ENCODE assay signal across 18 cellular contexts in genomic region chr20:48931527-48932374, GRCh38. TPM values are rescaled to one million over a fixed set of nuclear protein-coding genes. Genes with fewer than 3 reads are reported as not detected.
DNase-seq lines count a peak whose midpoint lies in the region; ATAC-seq and TF ChIP-seq lines count a peak whose summit lies in the region.
"Had no signal": no experiment of that assay in that cellular context is flagged by ENCODE, and none has a peak within 500 bp of the region (broad histone marks: within the 10 kb centered on the region; RNA-seq: fewer than 3 reads in every experiment).

No MANE protein-coding gene starts in this region.

- POLR2A ChIA-PET in HCT116 (lab: Charles Lee): no interaction called here
- POLR2A ChIA-PET in RWPE1 (lab: Yijun Ruan, JAX; ENCODE audit: low non-redundant PET): no interaction called here

- H3K9me2 ChIP-seq in HCT116 (ENCODE audit: insufficient read depth): no peaks in the 10 kb centered on the region

- no peak overlapping the region for H3K9ac ChIP-seq in HCT116 (ENCODE audit: low read length)
- peak overlapping the region; percentile 27 to 55 for H3K9ac ChIP-seq in duodenal mucosa (ENCODE audit: low read depth in 1 of 2, low read length in 2 of 2)
- H3K9ac ChIP-seq: KMS-11 had no signal

- no TSS peak for BruUV-seq in HCT116 (replicated peaks; lab: Mats Ljungman, UMichigan)

- no peak overlapping the region; a peak in 1 of 4 replicates for H3K4me3 ChIP-seq in HCT116 (replicated peaks in 1 of 2; ENCODE audit: low read depth in 1 of 2, low read length in 2 of 2)
- no peak overlapping the region for H3K4me3 ChIP-seq in RWPE2 (ENCODE audit: severe bottlenecking)
- H3K4me3 ChIP-seq in duodenal mucosa (ENCODE audit: low read depth in 1 of 2, low read length in 2 of 2): peak overlapping the region; percentile 24 to 61
- no peak overlapping the region for H3K4me3 ChIP-seq in osteoblast (ENCODE audit: insufficient read depth, low read length)
- no peak overlapping the region for H3K4me3 ChIP-seq in BE2C (ENCODE audit: low read depth, low read length)
- H3K4me3 ChIP-seq: GM12878 had no signal

- no peaks in the 10 kb centered on the region for H3K36me3 ChIP-seq in HCT116 (ENCODE audit: control insufficient read depth in 1 of 2, insufficient read depth in 2 of 2, low read length in 2 of 2)
- H3K36me3 ChIP-seq in RWPE2 (ENCODE audit: low read depth): 0 out of 2 replicates have a peak, but pooled peaks cover 5% of the 10 kb centered on the region
- no peaks in the 10 kb centered on the region for H3K36me3 ChIP-seq in duodenal mucosa (ENCODE audit: control insufficient read depth in 1 of 2, insufficient read depth in 2 of 2, low read length in 2 of 2)
- no peaks in the 10 kb centered on the region for H3K36me3 ChIP-seq in osteoblast (ENCODE audit: insufficient read depth, low read length)
- no peaks in the 10 kb centered on the region; the same call in 1 of the 2 replicates for H3K36me3 ChIP-seq in BE2C

- no peak for DNase-seq in HCT116 (ENCODE audit: low read depth, low spot score)
- DNase-seq in RWPE2 (ENCODE audit: low spot score): no peak
- no peak for DNase-seq in osteoblast (ENCODE audit: insufficient read length, low spot score, missing footprints)
- DNase-seq in NCI-H748 treated with DMSO at 0.1 percent for 48 hours (lab: John Stamatoyannopoulos, UW): no peak
- no peak for DNase-seq in RWPE1 (ENCODE audit: low spot score)
- DNase-seq in activated CD8-positive, alpha-beta memory T cell treated with anti-CD3 and anti-CD28 coated beads, Interleukin-2, amount 50 U/mL, for 48 hours: no peak
- no peak for DNase-seq in BE2C
- DNase-seq: CD4-positive, CD25-positive, alpha-beta regulatory T cell; DMS53; H9; NCI-H1092 treated with DMSO at 0.1 percent for 48 hours; NCI-H1694 treated with DMSO at 0.1 percent for 48 hours; NCI-H446 treated with DMSO at 0.1 percent for 48 hours; NCI-H82; SIG-M5 had no signal

- no peak for TF ChIP-seq CTCF in HCT116 (IDR thresholded peaks at IDR 0.05 in 2 of 3, conservative IDR thresholded peaks at IDR 0.05 in 1 of 3; ENCODE audit: borderline replicate concordance in 1 of 3, insufficient read depth in 1 of 3, low read depth in 2 of 3, low read length in 2 of 3)
- TF ChIP-seq CTCF in RWPE2 (IDR thresholded peaks at IDR 0.05; ENCODE audit: poor library complexity, severe bottlenecking): no peak
- TF ChIP-seq CTCF in osteoblast (IDR thresholded peaks at IDR 0.05; ENCODE audit: extremely low read depth, low read depth, low read length): no peak
- no peak for TF ChIP-seq CTCF in RWPE1 (conservative IDR thresholded peaks at IDR 0.05; ENCODE audit: low read depth)
- no peak for TF ChIP-seq CTCF in BE2C (IDR thresholded peaks at IDR 0.05; ENCODE audit: low read depth, low read length)

- no peak overlapping the region for H2AFZ ChIP-seq in HCT116 (ENCODE audit: low read depth, low read length, poor library complexity, severe bottlenecking)
- H2AFZ ChIP-seq in osteoblast (ENCODE audit: low read length): no peak overlapping the region

- H3K9me3 ChIP-seq in HCT116 (ENCODE audit: control insufficient read depth in 1 of 2, insufficient read depth in 1 of 2, low read depth in 1 of 2, low read length in 2 of 2) (no peaks in the 10 kb centered on the region), RWPE2 (ENCODE audit: severe bottlenecking) (no peaks in the 10 kb centered on the region), duodenal mucosa (ENCODE audit: control insufficient read depth in 1 of 2, low read length in 2 of 2) (no peaks in the 10 kb centered on the region), osteoblast (ENCODE audit: low read depth, low read length) (no peaks in the 10 kb centered on the region), BE2C (no peaks in the 10 kb centered on the region)

- TF ChIP-seq RAD21 in HCT116 (IDR thresholded peaks at IDR 0.05; ENCODE audit: low read depth): no peak

- H4K20me1 ChIP-seq in HCT116 (ENCODE audit: insufficient read depth) (no peaks in the 10 kb centered on the region), osteoblast (ENCODE audit: insufficient read depth, low read length) (peaks cover 32% of the 10 kb centered on the region)

- ATAC-seq in HCT116: no peak
- peak; percentile 7; the same call in 1 of the 3 replicates for ATAC-seq in RWPE2 (ENCODE audit: low read depth)
- ATAC-seq: GM12878 had no signal

- RAD21 ChIA-PET in HCT116 (lab: Charles Lee; ENCODE audit: low non-redundant PET in 1 of 2, low total read pairs in 2 of 2, uncharacterized antibody in 2 of 2, unreplicated experiment in 2 of 2): no interaction called here

- intact Hi-C loops in HCT116 (cut with micrococcal nuclease): no loop called here

- CTCF ChIA-PET in HCT116 (lab: Charles Lee): no interaction called here
- CTCF ChIA-PET in RWPE1 (lab: Yijun Ruan, JAX): interaction anchor here (0.6 to 0.9 kb wide), 2 partner anchors 180 to 274 kb away, joined by 3 to 6 read pairs; no protein-coding TSS in a partner anchor

- H3K27ac ChIP-seq in HCT116 (ENCODE audit: low read depth, low read length): no peak overlapping the region
- H3K27ac ChIP-seq in RWPE2 (ENCODE audit: poor library complexity, severe bottlenecking): no peak overlapping the region
- H3K27ac ChIP-seq in duodenal mucosa (ENCODE audit: low read depth, low read length): peak overlapping the region; percentile 39
- H3K27ac ChIP-seq in osteoblast (ENCODE audit: low read depth, low read length): peak overlapping the region; percentile 28
- H3K27ac ChIP-seq in RWPE1: no peak overlapping the region
- H3K27ac ChIP-seq: KMS-11 had no signal

- H3K4me1 ChIP-seq in HCT116 (ENCODE audit: control insufficient read depth in 1 of 2, insufficient read depth in 2 of 2, low read length in 2 of 2): peaks cover 4 to 39% of the 10 kb centered on the region in 2 experiments
- H3K4me1 ChIP-seq in RWPE2 (ENCODE audit: insufficient read depth, poor library complexity, severe bottlenecking): no peaks in the 10 kb centered on the region
- peaks cover 53 to 55% of the 10 kb centered on the region in 2 donors for H3K4me1 ChIP-seq in duodenal mucosa (ENCODE audit: control insufficient read depth in 1 of 2, insufficient read depth in 2 of 2, low read length in 2 of 2)
- H3K4me1 ChIP-seq in osteoblast (ENCODE audit: insufficient read depth, low read length): peaks cover 43% of the 10 kb centered on the region
- H3K4me1 ChIP-seq in BE2C: no peaks in the 10 kb centered on the region

- peaks cover 66% of the 10 kb centered on the region for H3K79me2 ChIP-seq in HCT116 (ENCODE audit: insufficient read depth, low read length)
- peaks cover 76% of the 10 kb centered on the region for H3K79me2 ChIP-seq in osteoblast (ENCODE audit: insufficient read depth, low read length)

- no peaks in the 10 kb centered on the region for H3K27me3 ChIP-seq in HCT116 (ENCODE audit: insufficient read depth, low read length)
- no peaks in the 10 kb centered on the region for H3K27me3 ChIP-seq in RWPE2 (ENCODE audit: insufficient read depth, poor library complexity, severe bottlenecking)
- no peaks in the 10 kb centered on the region for H3K27me3 ChIP-seq in duodenal mucosa (ENCODE audit: control insufficient read depth in 1 of 2, insufficient read depth in 2 of 2, low read length in 2 of 2)
- no peaks in the 10 kb centered on the region for H3K27me3 ChIP-seq in osteoblast (ENCODE audit: insufficient read depth, low read length)
- no peaks in the 10 kb centered on the region for H3K27me3 ChIP-seq in BE2C

- peak overlapping the region; percentile 32 for H3K4me2 ChIP-seq in HCT116 (ENCODE audit: low read length)
- no peak overlapping the region for H3K4me2 ChIP-seq in osteoblast (ENCODE audit: insufficient read depth, low read length)
- H3K4me2 ChIP-seq: KMS-11 had no signal

- no peak for TF ChIP-seq POLR2A in HCT116 (IDR thresholded peaks at IDR 0.05; ENCODE audit: borderline replicate concordance, extremely low read depth, insufficient read depth, insufficient read length)

TF ChIP-seq in HCT116, 20 proteins besides CTCF, POLR2A, EP300 and RAD21:
- TF ChIP-seq ZFX (IDR thresholded peaks at IDR 0.05) (0 out of 2 replicates have a peak, but pooled peaks have one; percentile 21), POLR2AphosphoS5 (IDR thresholded peaks at IDR 0.05; ENCODE audit: low read depth, low read length) (no peak), SIN3A (IDR thresholded peaks at IDR 0.05; ENCODE audit: low read depth) (no peak), YY1 (IDR thresholded peaks at IDR 0.05; ENCODE audit: extremely low read depth, insufficient replicate concordance, low read depth, low read length) (no peak), EZH2 (IDR thresholded peaks at IDR 0.05) (no peak), CBX3 (IDR thresholded peaks at IDR 0.05; ENCODE audit: low read depth) (no peak)

RNA-seq across cellular contexts. Expression of gene ARFGEF2, which starts 10.2 kb away (rescaled TPM):
- total RNA-seq in HCT116 (2021; ENCODE audit: unreplicated experiment) (22.2 TPM), osteoblast (42.0 and 47.7 TPM in 2 replicates)
- 8.3 and 9.2 TPM in 2 replicates for polyA plus RNA-seq in HCT116 (2012)
- polyA plus RNA-seq in BE2C (2012; ENCODE audit: insufficient read depth, insufficient read length, low read depth): 16.8 TPM

Comparison
In these comparisons a context has a peak if more than half of its experiments do, and no peak if none do; other contexts are left out.
1. H3K27ac ChIP-seq: peak in duodenal mucosa (single experiment) and osteoblast (single experiment); none in HCT116 (single experiment), RWPE2 (single experiment) and RWPE1 (single experiment).
2. H3K4me3 ChIP-seq: peak in duodenal mucosa (2 of 2); none in HCT116 (0 of 2), RWPE2 (single experiment), osteoblast (single experiment) and BE2C (single experiment).